16 cellular contexts compared by ENCODE assay signal in genomic region chr6:11942185-11942864, GRCh38.
DNase-seq lines count a peak whose midpoint lies in the region; ATAC-seq, FAIRE-seq and TF ChIP-seq lines count a peak whose summit lies in the region.
"Had no signal": no experiment of that assay in that cellular context is flagged by ENCODE, and none has a peak within 500 bp of the region (broad histone marks: within the 10 kb centered on the region; RNA-seq: fewer than 3 reads in every experiment).

No MANE protein-coding gene starts in this region.

- CTCF ChIA-PET in K562 (lab: Yijun Ruan, JAX; ENCODE audit: low intra/inter-chr PET ratio): no interaction called here

- H3K27me3 ChIP-seq in K562 (ENCODE audit: control insufficient read depth in 2 of 2, insufficient read depth in 2 of 2, low read length in 2 of 2) (no peaks in the 10 kb centered on the region), heart right ventricle (no peaks in the 10 kb centered on the region)

- H3K4me3 Mint-ChIP-seq in activated T-cell treated with anti-CD3 and anti-CD28 coated beads, Interleukin-2, amount 50 U/mL, for 72 hours: no peak overlapping the region
- H3K4me3 Mint-ChIP-seq: B cell; CD4-positive, alpha-beta memory T cell had no signal

- H3K36me3 ChIP-seq in K562 (ENCODE audit: control insufficient read depth, insufficient read depth, low read length): no peaks in the 10 kb centered on the region
- no peaks in the 10 kb centered on the region for H3K36me3 ChIP-seq in heart right ventricle

- no peaks in the 10 kb centered on the region for H3K9me1 ChIP-seq in K562 (ENCODE audit: control insufficient read depth, insufficient read depth, low read length)

- in situ Hi-C loops in K562 (cut with MboI): no loop called here

- H2AFZ ChIP-seq in K562 (ENCODE audit: low read depth, low read length): peak overlapping the region; percentile 5; the same call in 1 of the 2 replicates

- H3K9me3 Mint-ChIP-seq in activated T-cell treated with anti-CD3 and anti-CD28 coated beads, Interleukin-2, amount 50 U/mL, for 72 hours: no peaks in the 10 kb centered on the region
- H3K9me3 Mint-ChIP-seq: CD4-positive, alpha-beta memory T cell had no signal

- POLR2A ChIA-PET in K562 (lab: Yijun Ruan, JAX): interaction anchor here (0.9 to 1.5 kb wide), 3 partner anchors 11 to 33 kb away, joined by 3 to 10 read pairs (median 3); no protein-coding TSS in a partner anchor

- 32% methylated on average over 4 of the region's 4 CpGs for WGBS in K562 (ENCODE audit: insufficient coverage, low coverage, missing lambda C conversion rate)
- WGBS in heart right ventricle, 2 donors: 73 to 82% methylated on average over 4 of the region's 4 CpGs

- TF ChIP-seq RAD21 in K562 (CRISPR knock-in tag; conservative IDR thresholded peaks at IDR 0.05 in 1 of 2, IDR thresholded peaks at IDR 0.05 in 1 of 2): no peak

- no peak overlapping the region for H3K27ac Mint-ChIP-seq in activated T-cell treated with anti-CD3 and anti-CD28 coated beads, Interleukin-2, amount 50 U/mL, for 72 hours
- H3K27ac Mint-ChIP-seq: B cell had no signal

- peaks cover 8% of the 10 kb centered on the region for H3K4me1 Mint-ChIP-seq in activated T-cell treated with anti-CD3 and anti-CD28 coated beads, Interleukin-2, amount 50 U/mL, for 72 hours (ENCODE audit: low read depth)
- H3K4me1 Mint-ChIP-seq: CD4-positive, alpha-beta memory T cell had no signal

- no peaks in the 10 kb centered on the region for H3K36me3 Mint-ChIP-seq in activated T-cell treated with anti-CD3 and anti-CD28 coated beads, Interleukin-2, amount 50 U/mL, for 72 hours (ENCODE audit: insufficient read depth in 2 of 2)
- H3K36me3 Mint-ChIP-seq: CD4-positive, alpha-beta memory T cell had no signal

- H3K27ac ChIP-seq in K562 (ENCODE audit: extremely low read depth, low read depth, low read length) (peak overlapping the region; percentile 39; the same call in 1 of the 3 replicates), heart right ventricle (no peak overlapping the region)

- H3K9me3 ChIP-seq in K562 (replicated peaks; ENCODE audit: control insufficient read depth, insufficient read depth, low read depth, low read length): no peaks in the 10 kb centered on the region; the same call in 1 of the 2 replicates
- no peaks in the 10 kb centered on the region for H3K9me3 ChIP-seq in heart right ventricle

- H3K9ac ChIP-seq in K562 (ENCODE audit: insufficient read depth in 1 of 2, low read depth in 2 of 2, low read length in 2 of 2): no peak overlapping the region

- TF ChIP-seq POLR2A in H54 (IDR thresholded peaks at IDR 0.05; ENCODE audit: low read depth, low read length): no peak
- TF ChIP-seq POLR2A in K562 (conservative IDR thresholded peaks at IDR 0.05): no peak

- H3K27me3 Mint-ChIP-seq in activated T-cell treated with anti-CD3 and anti-CD28 coated beads, Interleukin-2, amount 50 U/mL, for 72 hours (ENCODE audit: low read depth): no peaks in the 10 kb centered on the region
- H3K27me3 Mint-ChIP-seq: CD4-positive, alpha-beta memory T cell had no signal

- TF ChIP-seq CTCF in K562 (IDR thresholded peaks at IDR 0.05 in 2 of 3, conservative IDR thresholded peaks at IDR 0.05 in 1 of 3; ENCODE audit: insufficient read depth in 2 of 3, low read depth in 1 of 3, low read length in 3 of 3) (no peak), omental fat pad (IDR thresholded peaks at IDR 0.05) (no peak), heart right ventricle (IDR thresholded peaks at IDR 0.05) (no peak)

- no peaks in the 10 kb centered on the region for H4K20me1 ChIP-seq in K562 (replicated peaks; ENCODE audit: control insufficient read depth, insufficient read depth, low read length)

- H3K4me3 ChIP-seq in K562: no peak overlapping the region
- no peak overlapping the region for H3K4me3 ChIP-seq in heart right ventricle

- peak; percentile 86; the same call in 1 of the 2 replicates for TF ChIP-seq EP300 in K562 (IDR thresholded peaks at IDR 0.05; ENCODE audit: low read length)

- intact Hi-C loops in K562 (cut with micrococcal nuclease) (no loop called here), heart right ventricle (cut with DNase I) (no loop called here)

- no TSS peak for BruUV-seq in K562 (replicated peaks; lab: Mats Ljungman, UMichigan)

- peak; percentile 6 for FAIRE-seq in H54 (lab: Jason Lieb, UNC)
- peak; percentile 69 for FAIRE-seq in K562 (lab: Jason Lieb, UNC)
- FAIRE-seq: A204.1, GM19239 had no signal

- H3K79me2 ChIP-seq in K562 (ENCODE audit: control insufficient read depth, insufficient read depth, low read length): no peaks in the 10 kb centered on the region

- no peak for DNase-seq in activated T-cell treated with anti-CD3 and anti-CD28 coated beads, Interleukin-2, amount 50 U/mL, for 72 hours
- DNase-seq in activated T-cell treated with anti-CD3 and anti-CD28 coated beads, Interleukin-2, amount 50 U/mL, for 1 hour: no peak
- DNase-seq in H54 (ENCODE audit: insufficient read length, low spot score) (no peak), K562 (ENCODE audit: extremely low read depth in 1 of 4, low spot score in 3 of 4) (peak in 1 of 4 experiments; percentile 76), omental fat pad (ENCODE audit: low spot score) (no peak), heart right ventricle (no peak)
- DNase-seq: C1 segment of cervical spinal cord; CD4-positive, alpha-beta memory T cell; DND-41; GDM1; IMR-90 had no signal

- peaks cover 12 to 26% of the 10 kb centered on the region in 2 experiments; a peak in 4 of 5 replicates for H3K4me1 ChIP-seq in K562 (replicated peaks in 1 of 2; ENCODE audit: control insufficient read depth in 2 of 2, insufficient read depth in 2 of 2, low read length in 2 of 2)
- H3K4me1 ChIP-seq in heart right ventricle: peaks cover 0 to 7% (median 0%) of the 10 kb centered on the region in 9 donors

- peak overlapping the region; percentile 47; the same call in 1 of the 2 replicates for H3K4me2 ChIP-seq in K562 (ENCODE audit: insufficient read depth, low read length)

- ATAC-seq in activated T-cell treated with anti-CD3 and anti-CD28 coated beads, Interleukin-2, amount 50 U/mL, for 72 hours (replicated peaks in 1 of 2): peak; percentile 22 to 63
- ATAC-seq in K562: peak; percentile 44
- no peak for ATAC-seq in omental fat pad (ENCODE audit: low FRiP score)
- no peak for ATAC-seq in HG02798 (IDR thresholded peaks at IDR 0.05; ENCODE audit: poor library complexity, unreplicated experiment)
- ATAC-seq in heart right ventricle: no peak
- ATAC-seq: HCT116 had no signal

TF ChIP-seq in K562, 482 proteins besides CTCF, POLR2A, EP300 and RAD21 (continues in another document):
- TF ChIP-seq SP1 (CRISPR knock-in tag; IDR thresholded peaks at IDR 0.05) (no peak), MECOM (CRISPR knock-in tag; IDR thresholded peaks at IDR 0.05) (0 out of 2 replicates have a peak, but pooled peaks have one; percentile 25), ZNF316 (IDR thresholded peaks at IDR 0.05) (peak; percentile 97), ZNF780A (CRISPR knock-in tag; IDR thresholded peaks at IDR 0.05) (no peak), HMG20A (CRISPR knock-in tag; conservative IDR thresholded peaks at IDR 0.05) (no peak), ZKSCAN1 (IDR thresholded peaks at IDR 0.05; ENCODE audit: low read depth, low read length) (no peak), KLF16 (IDR thresholded peaks at IDR 0.05) (no peak), ATF7 (IDR thresholded peaks at IDR 0.05) (no peak; the same call in 1 of the 2 replicates), TAL1 (IDR thresholded peaks at IDR 0.05) (peak; percentile 46; the same call in 1 of the 2 replicates), POLR2G (IDR thresholded peaks at IDR 0.05; ENCODE audit: low read depth, low read length) (no peak), ZNF707 (CRISPR knock-in tag; conservative IDR thresholded peaks at IDR 0.05) (no peak), NONO (IDR thresholded peaks at IDR 0.05; ENCODE audit: low read depth in 2 of 2, low read length in 1 of 2) (no peak), TCF7L2 (IDR thresholded peaks at IDR 0.05; ENCODE audit: low read depth, low read length) (no peak), ZBTB26 (CRISPR knock-in tag; IDR thresholded peaks at IDR 0.05) (no peak), JUND (IDR thresholded peaks at IDR 0.05; ENCODE audit: borderline replicate concordance, low read depth, low read length) (peak; percentile 50; the same call in 1 of the 2 replicates), JUND (tag; IDR thresholded peaks at IDR 0.05; ENCODE audit: borderline replicate concordance, low read depth, low read length) (no peak; the same call in 2 of the 3 replicates), POLR2AphosphoS5 (IDR thresholded peaks at IDR 0.05; ENCODE audit: control insufficient read depth, insufficient read depth, low read depth, low read length) (0 out of 2 replicates have a peak, but pooled peaks have one; percentile 24), KAT7 (CRISPR knock-in tag; IDR thresholded peaks at IDR 0.05; ENCODE audit: borderline replicate concordance) (no peak), ELF1 (tag; IDR thresholded peaks at IDR 0.05) (no peak), NFE2 (IDR thresholded peaks at IDR 0.05; ENCODE audit: low read depth) (0 out of 2 replicates have a peak, but pooled peaks have one; percentile 12), KAT2B (IDR thresholded peaks at IDR 0.05; ENCODE audit: low read depth, low read length) (no peak), TRIM25 (IDR thresholded peaks at IDR 0.05; ENCODE audit: borderline replicate concordance) (no peak)

Comparison
In these comparisons a context has a peak if more than half of its experiments do, and no peak if none do; other contexts are left out.
1. ATAC-seq: peak in activated T-cell treated with anti-CD3 and anti-CD28 coated beads, Interleukin-2, amount 50 U/mL, for 72 hours (2 of 2) and K562 (single experiment); none in omental fat pad (single experiment), HG02798 (single experiment) and heart right ventricle (0 of 8).